Comparison of ENCODE assay signal across 8 cellular contexts in the genomic region with DNA sequence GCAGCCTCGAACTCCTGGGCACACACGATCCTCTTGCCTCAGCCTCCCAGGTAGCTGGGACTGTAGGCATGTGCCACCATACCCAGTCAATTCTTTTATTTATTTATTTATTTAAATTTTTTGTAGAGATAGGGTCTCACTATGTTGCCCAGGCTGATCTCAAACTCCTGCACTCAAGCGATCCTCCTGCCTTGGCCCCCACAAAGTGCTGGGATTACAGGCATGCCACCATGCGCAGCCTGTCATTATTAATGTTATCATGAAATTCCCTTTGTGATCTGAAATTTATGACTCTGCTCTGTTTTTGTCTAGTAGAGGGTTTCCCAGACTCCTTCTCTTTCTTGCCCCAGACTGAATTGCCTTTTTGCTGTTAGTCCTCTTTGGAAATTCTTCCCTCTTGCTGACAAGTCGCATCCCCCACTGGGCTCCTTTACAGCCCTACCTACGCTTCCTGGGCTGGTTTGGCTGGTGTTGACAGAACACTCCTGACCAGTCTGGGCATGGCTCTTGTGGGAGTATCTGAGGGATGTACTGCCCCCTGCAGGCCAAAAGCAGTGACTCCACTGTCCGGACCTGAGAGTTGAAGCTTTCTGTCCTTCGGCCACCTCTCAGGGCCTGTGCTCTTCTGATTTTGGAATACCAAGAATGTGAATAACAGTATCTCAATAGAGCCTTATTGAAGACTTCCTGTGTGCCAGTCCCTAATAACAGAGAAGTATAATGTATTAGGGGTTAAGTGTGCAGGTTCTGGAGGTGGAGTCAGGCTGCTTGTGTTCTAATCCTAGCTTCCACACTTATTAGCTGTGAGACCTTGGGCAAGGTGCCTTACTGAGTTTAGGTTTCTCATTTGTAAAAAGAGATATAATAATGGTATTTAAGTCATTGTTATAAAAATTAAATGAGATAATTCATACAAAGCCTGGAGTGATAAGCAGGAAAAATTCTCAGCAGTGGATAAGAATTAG. TPM values are rescaled to one million over a fixed set of nuclear protein-coding genes. Genes with fewer than 3 reads are reported as not detected.
DNase-seq lines count a peak whose midpoint lies in the region; ATAC-seq and TF ChIP-seq lines count a peak whose summit lies in the region.

No MANE protein-coding gene starts in this region.

- DNase-seq in AG09319 (ENCODE audit: extremely low read depth, low read depth): peak; percentile 5
- peak in 68 of 76 experiments; percentile 3 to 83 (median 53) for DNase-seq in HUDEP-2 (lab: John Stamatoyannopoulos, UW; ENCODE audit: unreplicated experiment in 76 of 76)
- peak; percentile 88 for DNase-seq in SK-MEL-5 (ENCODE audit: low read depth, low spot score)
- DNase-seq in activated naive CD4-positive, alpha-beta T cell treated with anti-CD3 and anti-CD28 coated beads, Interleukin-2, amount 50 U/mL, for 16 hours: peak; percentile 57
- DNase-seq in left ventricle myocardium inferior: peak; percentile 36
- peak; percentile 69 for DNase-seq in sigmoid colon
- DNase-seq in DMS79 treated with DMSO at 0.1 percent for 48 hours (lab: John Stamatoyannopoulos, UW): no peak

- WGBS in sigmoid colon, 2 donors: 55 to 82% methylated on average over 8 of the region's 8 CpGs

- H3K9me3 ChIP-seq in left ventricle myocardium inferior (replicated peaks): no peaks in the 10 kb centered on the region
- no peaks in the 10 kb centered on the region for H3K9me3 ChIP-seq in sigmoid colon

- TF ChIP-seq EP300 in sigmoid colon (IDR thresholded peaks at IDR 0.05): no peak

- no peak for TF ChIP-seq POLR2A in sigmoid colon (IDR thresholded peaks at IDR 0.05)

- no peaks in the 10 kb centered on the region for H3K36me3 ChIP-seq in left ventricle myocardium inferior
- no peaks in the 10 kb centered on the region for H3K36me3 ChIP-seq in sigmoid colon

- ATAC-seq in GM18520 (IDR thresholded peaks at IDR 0.05; ENCODE audit: unreplicated experiment): peak; percentile 58

- no peak overlapping the region for H3K27ac ChIP-seq in left ventricle myocardium inferior (replicated peaks)
- no peak overlapping the region for H3K27ac ChIP-seq in sigmoid colon

- no peaks in the 10 kb centered on the region for H3K27me3 ChIP-seq in left ventricle myocardium inferior (ENCODE audit: low read depth)
- H3K27me3 ChIP-seq in sigmoid colon: no peaks in the 10 kb centered on the region

- in situ Hi-C loops in SK-MEL-5 (cut with HindIII; ENCODE audit: low pct_unique_long_range_greater_than_20kb, low sequenced_read_pairs): no loop called here

- intact Hi-C loops in left ventricle myocardium inferior (cut with micrococcal nuclease): no loop called here
- intact Hi-C loops in sigmoid colon (cut with DNase I): no loop called here

- H3K4me3 ChIP-seq in left ventricle myocardium inferior (no peak overlapping the region), sigmoid colon (no peak overlapping the region)

- H3K4me1 ChIP-seq in left ventricle myocardium inferior: peaks cover 7% of the 10 kb centered on the region
- H3K4me1 ChIP-seq in sigmoid colon: no peaks in the 10 kb centered on the region

- TF ChIP-seq CTCF in AG09319 (IDR thresholded peaks at IDR 0.05; ENCODE audit: low read depth, low read length) (peak; percentile 71), left ventricle myocardium inferior (IDR thresholded peaks at IDR 0.05; ENCODE audit: borderline replicate concordance) (peak; percentile 64), sigmoid colon (IDR thresholded peaks at IDR 0.05) (peak in 3 of 4 experiments; percentile 28 to 50 (median 39))

RNA-seq across cellular contexts. Expression of gene TCEANC2, which starts 28.2 kb away (rescaled TPM):
- total RNA-seq in SK-MEL-5 (2014; rRNA removed; shearing (Covaris generic)): 2.7 and 3.9 TPM in 2 replicates
- 2.9 and 4.6 TPM in 2 replicates for polyA plus RNA-seq in SK-MEL-5 (2015; cell fraction: cytosol; rRNA removed)
- polyA plus RNA-seq in SK-MEL-5 (2015; cell fraction: nucleus; rRNA removed): 5.7 and 6.2 TPM in 2 replicates
- total RNA-seq in left ventricle myocardium inferior: 5.7 TPM
- 1 to 10 TPM; 6.1 to 6.9 (median 6.6) TPM for total RNA-seq in sigmoid colon
- polyA plus RNA-seq in sigmoid colon: 1 to 10 TPM; 1.8 to 3.6 (median 2.3) TPM

RNA-seq across cellular contexts. Expression of gene TMEM59, which starts 28.6 kb away (rescaled TPM):
- total RNA-seq in SK-MEL-5 (2014; rRNA removed; shearing (Covaris generic)): 535 and 546 TPM in 2 replicates
- 333 and 351 TPM in 2 replicates for polyA plus RNA-seq in SK-MEL-5 (2015; cell fraction: cytosol; rRNA removed)
- polyA plus RNA-seq in SK-MEL-5 (2015; cell fraction: nucleus; rRNA removed): 50.9 and 54.7 TPM in 2 replicates
- total RNA-seq in left ventricle myocardium inferior: 337 TPM
- total RNA-seq in sigmoid colon: 100 to 1,000 TPM; 114 to 299 (median 237) TPM
- 100 to 1,000 TPM; 160 to 268 (median 187) TPM for polyA plus RNA-seq in sigmoid colon
